In the genomic region with DNA sequence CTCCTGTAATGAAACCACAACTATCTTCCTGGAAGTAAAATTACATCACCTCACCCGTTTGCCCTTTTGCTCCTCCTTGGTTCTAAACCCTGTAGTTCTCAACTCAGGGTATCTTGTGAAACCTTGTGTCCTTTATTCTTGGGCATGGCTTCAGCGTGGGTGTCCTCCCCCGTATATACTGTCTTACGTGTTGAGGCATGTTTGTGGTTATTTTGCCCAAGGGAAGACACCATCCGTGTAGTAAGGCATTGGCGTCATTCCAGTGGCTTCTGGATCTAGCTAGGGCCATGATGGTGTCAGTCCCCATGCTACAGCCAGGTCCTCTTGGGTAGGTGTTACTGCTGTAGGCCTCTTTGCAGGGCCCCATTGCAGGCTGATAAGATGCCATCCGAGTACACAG, we compare ENCODE assay signal across 1 cellular context.
TF ChIP-seq lines count a peak whose summit lies in the region.

No MANE protein-coding gene starts in this region.

TF ChIP-seq in IMR-90, 13 proteins besides CTCF, POLR2A, EP300 and RAD21:
- TF ChIP-seq CHD1 (IDR thresholded peaks at IDR 0.05; ENCODE audit: low read depth, low read length) (no peak), MAFK (IDR thresholded peaks at IDR 0.05; ENCODE audit: low read depth, low read length) (no peak), MXI1 (IDR thresholded peaks at IDR 0.05; ENCODE audit: borderline replicate concordance, low read depth, low read length) (no peak), SMC3 (IDR thresholded peaks at IDR 0.05; ENCODE audit: low read depth, low read length) (no peak), NFE2L2 (IDR thresholded peaks at IDR 0.05; ENCODE audit: low read depth, low read length) (no peak), RFX5 (IDR thresholded peaks at IDR 0.05; ENCODE audit: low read depth, low read length) (no peak), RCOR1 (IDR thresholded peaks at IDR 0.05; ENCODE audit: insufficient replicate concordance, low read length) (no peak), BHLHE40 (IDR thresholded peaks at IDR 0.05; ENCODE audit: low read depth, low read length) (no peak), CEBPB (IDR thresholded peaks at IDR 0.05; ENCODE audit: low read depth, low read length) (no peak), MAZ (IDR thresholded peaks at IDR 0.05; ENCODE audit: borderline replicate concordance, low read depth, low read length) (no peak), FOS (IDR thresholded peaks at IDR 0.05; ENCODE audit: low read depth, low read length) (no peak)
- TF ChIP-seq, protein P1, sequence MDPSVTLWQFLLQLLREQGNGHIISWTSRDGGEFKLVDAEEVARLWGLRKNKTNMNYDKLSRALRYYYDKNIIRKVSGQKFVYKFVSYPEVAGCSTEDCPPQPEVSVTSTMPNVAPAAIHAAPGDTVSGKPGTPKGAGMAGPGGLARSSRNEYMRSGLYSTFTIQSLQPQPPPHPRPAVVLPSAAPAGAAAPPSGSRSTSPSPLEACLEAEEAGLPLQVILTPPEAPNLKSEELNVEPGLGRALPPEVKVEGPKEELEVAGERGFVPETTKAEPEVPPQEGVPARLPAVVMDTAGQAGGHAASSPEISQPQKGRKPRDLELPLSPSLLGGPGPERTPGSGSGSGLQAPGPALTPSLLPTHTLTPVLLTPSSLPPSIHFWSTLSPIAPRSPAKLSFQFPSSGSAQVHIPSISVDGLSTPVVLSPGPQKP (IDR thresholded peaks at IDR 0.05; ENCODE audit: borderline replicate concordance, low read depth, low read length) = no peak
- TF ChIP-seq, protein P2, sequence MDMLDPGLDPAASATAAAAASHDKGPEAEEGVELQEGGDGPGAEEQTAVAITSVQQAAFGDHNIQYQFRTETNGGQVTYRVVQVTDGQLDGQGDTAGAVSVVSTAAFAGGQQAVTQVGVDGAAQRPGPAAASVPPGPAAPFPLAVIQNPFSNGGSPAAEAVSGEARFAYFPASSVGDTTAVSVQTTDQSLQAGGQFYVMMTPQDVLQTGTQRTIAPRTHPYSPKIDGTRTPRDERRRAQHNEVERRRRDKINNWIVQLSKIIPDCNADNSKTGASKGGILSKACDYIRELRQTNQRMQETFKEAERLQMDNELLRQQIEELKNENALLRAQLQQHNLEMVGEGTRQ (IDR thresholded peaks at IDR 0.05; ENCODE audit: low read depth, low read length) = no peak
